34 cellular contexts compared by ENCODE assay signal in genomic region chr1:235958021-235958420, GRCh38.
"Had no signal": no experiment of that assay in that cellular context is flagged by ENCODE, and none has a peak within 500 bp of the region (broad histone marks: within the 10 kb centered on the region; RNA-seq: fewer than 3 reads in every experiment).

No MANE protein-coding gene starts in this region.

- FAIRE-seq: islet of Langerhans, kidney, pancreas had no signal

- H3K27me3 Mint-ChIP-seq: naive B cell; stimulated activated naive CD8-positive, alpha-beta T cell treated with anti-CD3 and anti-CD28 coated beads, Interleukin-15, amount 100 ng/mL, for 72 hours; type B pancreatic cell had no signal

- H2AFZ ChIP-seq: neural progenitor cell had no signal

- H3K4me3 ChIP-seq: left lung, lower lobe of right lung, neural progenitor cell, pancreas, prostate gland, skin epidermis, tibial nerve, uterus had no signal

- H3K9me3 ChIP-seq: left lung, lower lobe of right lung, neutrophil, pancreas, prostate gland, tibial nerve, uterus had no signal

- H3K4me1 ChIP-seq: neural progenitor cell, pancreas, prostate gland, uterus had no signal

- H3K9ac ChIP-seq: neural progenitor cell had no signal

- H3K4me1 Mint-ChIP-seq: mesothelial cell of epicardium, nephron progenitor cell had no signal

- DNase-seq: hypothalamus; immature natural killer cell; kidney; left colon; left lung; lower lobe of right lung; mammary epithelial cell; mesenchymal stem cell; naive B cell; natural killer cell; nephron progenitor cell; occipital lobe; pancreas; posterior cingulate gyrus; retina; right cardiac atrium; stimulated activated CD4-positive, alpha-beta T cell treated with anti-CD3 and anti-CD28 coated beads, Interleukin-12 subunit alpha, Interleukin-12 subunit beta, amount 100 ng/mL, for 4 hours; stimulated activated CD4-positive, alpha-beta T cell treated with anti-CD3 and anti-CD28 coated beads, Interleukin-15, amount 100 ng/mL, for 24 hours; stimulated activated CD4-positive, alpha-beta T cell treated with anti-CD3 and anti-CD28 coated beads, Interleukin-2, amount 100 ng/mL, for 24 hours; stimulated activated CD4-positive, alpha-beta T cell treated with anti-CD3 and anti-CD28 coated beads, Interleukin-4, amount 100 ng/mL, for 1 hour; stimulated activated naive CD4-positive, alpha-beta T cell treated with Interleukin-2 at 50 U/mL for 16 hours; stimulated activated naive CD8-positive, alpha-beta T cell treated with anti-CD3 and anti-CD28 coated beads, Interleukin-15, amount 100 ng/mL, for 72 hours; substantia nigra; uterus had no signal

- H3K27me3 ChIP-seq: left lung, neural progenitor cell, neutrophil, pancreas, tibial nerve, uterus had no signal

- H3K4me2 ChIP-seq: neural progenitor cell had no signal

- ATAC-seq: left colon; left lung; lower lobe of right lung; natural killer cell; pancreas; right cardiac atrium; sciatic nerve; stimulated activated effector memory CD8-positive, alpha-beta T cell treated with anti-CD3 and anti-CD28 coated beads, Interleukin-12 subunit alpha, Interleukin-12 subunit beta, amount 100 ng/mL, for 72 hours; stimulated activated naive CD8-positive, alpha-beta T cell treated with anti-CD3 and anti-CD28 coated beads, Interleukin-15, amount 100 ng/mL, for 72 hours had no signal

- H3K36me3 ChIP-seq: left lung, lower lobe of right lung, neural progenitor cell, neutrophil, pancreas, prostate gland, uterus had no signal

- H3K27ac ChIP-seq: left lung, lower lobe of right lung, neural progenitor cell, neutrophil, pancreas, prostate gland, skin epidermis, tibial nerve, uterus had no signal

- H3K27ac Mint-ChIP-seq: immature natural killer cell; mesothelial cell of epicardium; natural killer cell; nephron progenitor cell; neural progenitor cell; stimulated activated effector memory CD8-positive, alpha-beta T cell treated with anti-CD3 and anti-CD28 coated beads, Interleukin-12 subunit alpha, Interleukin-12 subunit beta, amount 100 ng/mL, for 72 hours; stimulated activated naive CD8-positive, alpha-beta T cell treated with anti-CD3 and anti-CD28 coated beads, Interleukin-15, amount 100 ng/mL, for 72 hours; type B pancreatic cell had no signal

- H3K4me3 Mint-ChIP-seq: immature natural killer cell; mesothelial cell of epicardium; naive B cell; natural killer cell; nephron progenitor cell; neural progenitor cell; stimulated activated effector memory CD8-positive, alpha-beta T cell treated with anti-CD3 and anti-CD28 coated beads, Interleukin-12 subunit alpha, Interleukin-12 subunit beta, amount 100 ng/mL, for 72 hours; stimulated activated naive CD8-positive, alpha-beta T cell treated with anti-CD3 and anti-CD28 coated beads, Interleukin-15, amount 100 ng/mL, for 72 hours; type B pancreatic cell had no signal

- H3K9me3 Mint-ChIP-seq: immature natural killer cell; mesothelial cell of epicardium; naive B cell; natural killer cell; stimulated activated effector memory CD8-positive, alpha-beta T cell treated with anti-CD3 and anti-CD28 coated beads, Interleukin-12 subunit alpha, Interleukin-12 subunit beta, amount 100 ng/mL, for 72 hours; type B pancreatic cell had no signal
